ENCODE assay signal across 12 cellular contexts in the genomic region with DNA sequence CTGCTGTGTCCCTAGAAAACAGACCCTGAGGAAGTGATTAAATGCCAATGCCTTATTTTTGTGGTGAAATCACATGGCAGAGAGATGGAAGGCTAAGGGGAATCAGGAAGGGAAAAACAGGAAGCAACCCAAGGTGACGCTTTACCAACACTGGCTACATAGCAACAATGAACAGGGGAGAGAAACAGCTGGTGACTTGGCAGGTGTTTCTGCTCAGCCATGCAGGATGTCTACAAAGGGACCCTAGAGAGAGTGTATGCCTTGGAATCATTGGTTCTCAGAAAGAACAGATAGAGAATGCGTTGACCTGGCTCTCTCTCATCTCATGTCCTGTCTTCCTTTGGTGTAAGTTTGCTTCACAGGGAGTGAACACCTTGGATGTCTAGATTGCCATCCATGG.
"Had no signal": no experiment of that assay in that cellular context is flagged by ENCODE, and none has a peak within 500 bp of the region (broad histone marks: within the 10 kb centered on the region; RNA-seq: fewer than 3 reads in every experiment).

No MANE protein-coding gene starts in this region.

- H3K4me1 ChIP-seq: adrenal gland, lower lobe of right lung had no signal

- DNase-seq: activated B cell treated with CpG ODN at 0.5 μM for 24 hours; activated CD4-positive, alpha-beta T cell treated with anti-CD3 and anti-CD28 coated beads, Interleukin-2, amount 10 ng/mL, durations not matched to agents 7 days and 5 days; activated CD8-positive, alpha-beta memory T cell treated with anti-CD3 and anti-CD28 coated beads for 24 hours; activated naive CD4-positive, alpha-beta T cell treated with anti-CD3 and anti-CD28 coated beads, Interleukin-2, amount 10 ng/mL, durations not matched to agents 7 days and 5 days; adrenal gland; effector memory CD8-positive, alpha-beta T cell; immature natural killer cell; lower lobe of right lung; ovary; retina; stimulated activated CD4-positive, alpha-beta T cell treated with anti-CD3 and anti-CD28 coated beads, Interleukin-4, amount 100 ng/mL, for 4 hours had no signal

- H3K9me3 ChIP-seq: adrenal gland, body of pancreas, lower lobe of right lung, ovary had no signal

- H3K27me3 ChIP-seq: adrenal gland, body of pancreas, ovary had no signal

- ATAC-seq: body of pancreas; effector memory CD8-positive, alpha-beta T cell; lower lobe of right lung had no signal

- H3K36me3 ChIP-seq: adrenal gland, lower lobe of right lung, ovary had no signal

- H3K4me3 ChIP-seq: adrenal gland, body of pancreas, lower lobe of right lung, ovary had no signal

- H3K27ac ChIP-seq: adrenal gland, lower lobe of right lung, ovary had no signal
